1 cellular context compared by ENCODE assay signal in genomic region chr19:58409010-58409790, GRCh38.
TF ChIP-seq lines count a peak whose summit lies in the region.

No MANE protein-coding gene starts in this region.

TF ChIP-seq in HEK293, 187 proteins besides CTCF, POLR2A, EP300 and RAD21 (continued from another document and continues in another):
- TF ChIP-seq ZNF138 (tag by site-specific recombination; IDR thresholded peaks at IDR 0.05; ENCODE audit: borderline replicate concordance) (no peak), ZNF23 (tag by site-specific recombination; IDR thresholded peaks at IDR 0.05; ENCODE audit: borderline replicate concordance) (no peak), ZNF776 (tag by site-specific recombination; IDR thresholded peaks at IDR 0.05; ENCODE audit: borderline replicate concordance) (no peak), BCL11B (tag by site-specific recombination; IDR thresholded peaks at IDR 0.05; ENCODE audit: low read depth) (peak; percentile 40; the same call in 1 of the 2 replicates), GLIS2 (tag by site-specific recombination; IDR thresholded peaks at IDR 0.05) (peak; percentile 75), ZNF837 (tag by site-specific recombination; IDR thresholded peaks at IDR 0.05) (no peak), ZNF26 (tag by site-specific recombination; IDR thresholded peaks at IDR 0.05) (no peak), ZNF473 (tag by site-specific recombination; IDR thresholded peaks at IDR 0.05) (no peak), SP3 (tag by site-specific recombination; IDR thresholded peaks at IDR 0.05) (peak; percentile 37; the same call in 1 of the 2 replicates), PRDM2 (tag by site-specific recombination; IDR thresholded peaks at IDR 0.05; ENCODE audit: borderline replicate concordance) (no peak), ZNF621 (tag by site-specific recombination; IDR thresholded peaks at IDR 0.05) (no peak), ZNF843 (tag by site-specific recombination; IDR thresholded peaks at IDR 0.05) (no peak), ZNF571 (tag by site-specific recombination; IDR thresholded peaks at IDR 0.05) (no peak), ZNF626 (tag by site-specific recombination; IDR thresholded peaks at IDR 0.05) (no peak), ZNF10 (tag by site-specific recombination; IDR thresholded peaks at IDR 0.05) (no peak), ZIC2 (tag by site-specific recombination; IDR thresholded peaks at IDR 0.05) (peak; percentile 77), IKZF3 (tag by site-specific recombination; IDR thresholded peaks at IDR 0.05) (no peak), OSR2 (tag by site-specific recombination; IDR thresholded peaks at IDR 0.05) (no peak), ZNF580 (tag by site-specific recombination; IDR thresholded peaks at IDR 0.05) (no peak), ZNF404 (tag by site-specific recombination; IDR thresholded peaks at IDR 0.05) (no peak), FEZF1 (tag by site-specific recombination; IDR thresholded peaks at IDR 0.05) (no peak), ZNF560 (tag by site-specific recombination; IDR thresholded peaks at IDR 0.05; ENCODE audit: borderline replicate concordance) (no peak), KLF7 (tag by site-specific recombination; IDR thresholded peaks at IDR 0.05; ENCODE audit: borderline replicate concordance) (no peak), ZNF146 (tag by site-specific recombination; IDR thresholded peaks at IDR 0.05) (no peak), GFI1B (tag by site-specific recombination; IDR thresholded peaks at IDR 0.05) (no peak), HOXC10 (CRISPR knock-in tag; IDR thresholded peaks at IDR 0.05) (peak; percentile 18; the same call in 1 of the 2 replicates), ZSCAN30 (tag by site-specific recombination; IDR thresholded peaks at IDR 0.05) (no peak), ZNF16 (tag by site-specific recombination; IDR thresholded peaks at IDR 0.05; ENCODE audit: low read depth) (no peak), ZNF48 (tag by site-specific recombination; IDR thresholded peaks at IDR 0.05) (no peak), ZNF423 (tag by site-specific recombination; IDR thresholded peaks at IDR 0.05) (no peak), ZNF529 (tag by site-specific recombination; IDR thresholded peaks at IDR 0.05; ENCODE audit: insufficient replicate concordance) (no peak), ZNF211 (tag by site-specific recombination; IDR thresholded peaks at IDR 0.05; ENCODE audit: low read depth) (no peak), ZNF350 (tag by site-specific recombination; IDR thresholded peaks at IDR 0.05) (no peak), ZNF624 (tag by site-specific recombination; IDR thresholded peaks at IDR 0.05) (no peak), ZNF792 (tag by site-specific recombination; IDR thresholded peaks at IDR 0.05) (no peak), PRDM1 (tag by site-specific recombination; IDR thresholded peaks at IDR 0.05) (no peak), ZNF514 (tag by site-specific recombination; IDR thresholded peaks at IDR 0.05) (no peak), ZBTB17 (tag by site-specific recombination; IDR thresholded peaks at IDR 0.05) (no peak), ZNF561 (tag by site-specific recombination; IDR thresholded peaks at IDR 0.05; ENCODE audit: borderline replicate concordance) (no peak), ZNF777 (tag by site-specific recombination; IDR thresholded peaks at IDR 0.05; ENCODE audit: borderline replicate concordance) (peak; percentile 13; the same call in 1 of the 2 replicates), ZNF521 (tag by site-specific recombination; IDR thresholded peaks at IDR 0.05) (no peak), ZNF148 (tag by site-specific recombination; IDR thresholded peaks at IDR 0.05; ENCODE audit: borderline replicate concordance) (no peak), ZNF324 (tag by site-specific recombination; IDR thresholded peaks at IDR 0.05) (no peak), ZNF629 (tag by site-specific recombination; IDR thresholded peaks at IDR 0.05) (no peak), ZNF202 (tag by site-specific recombination; IDR thresholded peaks at IDR 0.05; ENCODE audit: borderline replicate concordance) (no peak), ZNF366 (tag by site-specific recombination; conservative IDR thresholded peaks at IDR 0.05) (no peak), ZBTB7A (tag by site-specific recombination; IDR thresholded peaks at IDR 0.05; ENCODE audit: low read depth) (0 out of 2 replicates have a peak, but pooled peaks have one; percentile 7), PRDM10 (tag by site-specific recombination; IDR thresholded peaks at IDR 0.05) (peak; percentile 56), ZFHX2 (tag by site-specific recombination; conservative IDR thresholded peaks at IDR 0.05) (no peak), YY1 (tag by site-specific recombination; IDR thresholded peaks at IDR 0.05) (no peak), ZNF670 (tag by site-specific recombination; IDR thresholded peaks at IDR 0.05; ENCODE audit: low read depth) (no peak), TSHZ1 (tag by site-specific recombination; IDR thresholded peaks at IDR 0.05; ENCODE audit: borderline replicate concordance) (no peak), ZNF140 (tag by site-specific recombination; IDR thresholded peaks at IDR 0.05) (no peak), SETDB1 (IDR thresholded peaks at IDR 0.05; ENCODE audit: insufficient read length, low read length) (no peak), ZBTB8A (tag by site-specific recombination; IDR thresholded peaks at IDR 0.05) (no peak), ZNF184 (tag by site-specific recombination; IDR thresholded peaks at IDR 0.05) (no peak)
